Comparison of ENCODE assay signal across 17 cellular contexts in the genomic region with DNA sequence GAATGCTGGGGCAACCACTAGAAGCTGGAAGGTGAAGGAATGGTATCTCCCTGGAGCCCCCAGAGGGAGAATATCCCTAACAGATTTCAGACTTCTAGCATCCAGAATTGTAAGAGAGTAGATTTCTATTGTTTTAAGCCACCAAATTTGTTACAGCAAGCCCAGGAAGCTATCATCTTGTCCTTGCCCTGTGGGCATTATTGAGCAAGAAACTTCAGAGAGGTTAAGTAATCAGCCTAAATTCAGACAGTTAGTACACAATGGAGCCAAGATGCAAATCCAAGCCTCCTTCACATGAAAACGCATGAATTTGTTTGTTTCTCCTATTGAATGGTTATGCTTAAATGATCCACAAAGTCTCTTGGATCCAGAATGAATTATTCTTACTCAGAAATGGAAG. TPM values are rescaled to one million over a fixed set of nuclear protein-coding genes. Genes with fewer than 3 reads are reported as not detected.
DNase-seq lines count a peak whose midpoint lies in the region; ATAC-seq and TF ChIP-seq lines count a peak whose summit lies in the region.
"Had no signal": no experiment of that assay in that cellular context is flagged by ENCODE, and none has a peak within 500 bp of the region (broad histone marks: within the 10 kb centered on the region; RNA-seq: fewer than 3 reads in every experiment).

No MANE protein-coding gene starts in this region.

- BruUV-seq in mammary epithelial cell (replicated peaks; lab: Mats Ljungman, UMichigan), result no TSS peak

- intact Hi-C loops in mammary epithelial cell (cut with micrococcal nuclease), result no loop called here
- intact Hi-C loops in psoas muscle (cut with DNase I), result no loop called here

- CTCF ChIA-PET in mammary epithelial cell (lab: Charles Lee; ENCODE audit: low non-redundant PET), result no interaction called here

- TF ChIP-seq POLR2A in NB4 (IDR thresholded peaks at IDR 0.05; ENCODE audit: extremely low read depth, insufficient read length), result no peak

- H3K36me3 ChIP-seq in mammary epithelial cell (ENCODE audit: insufficient read depth, low read length), result no peaks in the 10 kb centered on the region
- no peaks in the 10 kb centered on the region for H3K36me3 ChIP-seq in psoas muscle (ENCODE audit: insufficient read depth in 1 of 2, low read depth in 1 of 2)
- H3K36me3 ChIP-seq: MG63, SJSA1 had no signal

- no peak overlapping the region for H3K9ac ChIP-seq in mammary epithelial cell (ENCODE audit: insufficient read depth, low read length)

- H3K4me3 ChIP-seq in AG10803 (ENCODE audit: low read length), result no peak overlapping the region
- H3K4me3 ChIP-seq in NB4 (ENCODE audit: low read depth, low read length), result no peak overlapping the region
- no peak overlapping the region for H3K4me3 ChIP-seq in mammary epithelial cell (replicated peaks in 1 of 3; ENCODE audit: insufficient read depth in 1 of 3, low read depth in 2 of 3, low read length in 3 of 3)
- H3K4me3 ChIP-seq in fibroblast of villous mesenchyme (ENCODE audit: low read depth, low read length), result no peak overlapping the region
- no peak overlapping the region for H3K4me3 ChIP-seq in psoas muscle
- H3K4me3 ChIP-seq: A549, MG63, SJSA1 had no signal

- H2AFZ ChIP-seq in mammary epithelial cell (ENCODE audit: low read depth, low read length), result no peak overlapping the region

- no peaks in the 10 kb centered on the region for H3K79me2 ChIP-seq in mammary epithelial cell (ENCODE audit: insufficient read depth, low read length)

- TF ChIP-seq CTCF in AG10803 (conservative IDR thresholded peaks at IDR 0.05; ENCODE audit: low read length) (no peak), NB4 (IDR thresholded peaks at IDR 0.05; ENCODE audit: low read depth, low read length) (no peak), mammary epithelial cell (conservative IDR thresholded peaks at IDR 0.05 in 1 of 2, IDR thresholded peaks at IDR 0.05 in 1 of 2; ENCODE audit: extremely low read depth in 1 of 2, insufficient read depth in 1 of 2, low read depth in 1 of 2, low read length in 2 of 2) (no peak), fibroblast of villous mesenchyme (IDR thresholded peaks at IDR 0.05; ENCODE audit: insufficient read depth, low read depth, low read length) (no peak), psoas muscle (IDR thresholded peaks at IDR 0.05) (no peak)

- no peak for ATAC-seq in GM21390 (IDR thresholded peaks at IDR 0.05; ENCODE audit: unreplicated experiment)
- no peak for ATAC-seq in psoas muscle
- no peak for ATAC-seq in HG03280 (IDR thresholded peaks at IDR 0.05; ENCODE audit: unreplicated experiment)
- ATAC-seq: A549 had no signal

- H4K20me1 ChIP-seq in mammary epithelial cell (ENCODE audit: insufficient read depth, low read length), result no peaks in the 10 kb centered on the region

- DNase-seq in AG10803 (ENCODE audit: low read depth), result peak; percentile 6
- peak; percentile 30 for DNase-seq in NB4 (ENCODE audit: low read depth)
- DNase-seq in mammary epithelial cell, result peak; percentile 58
- peak; percentile 19 for DNase-seq in fibroblast of villous mesenchyme (ENCODE audit: low read depth)
- DNase-seq in psoas muscle, result no peak
- DNase-seq: C1 segment of cervical spinal cord, DMS79, H9, Karpas-422, MG63, NCI-H1105 treated with DMSO at 0.1 percent for 48 hours, NCI-H1694 had no signal

- no peaks in the 10 kb centered on the region for H3K27me3 ChIP-seq in mammary epithelial cell (ENCODE audit: insufficient read depth, low read length)
- H3K27me3 ChIP-seq in psoas muscle (ENCODE audit: insufficient read depth in 3 of 3, low read length in 2 of 3), result peaks cover 0 to 4% (median 0%) of the 10 kb centered on the region in 3 donors
- H3K27me3 ChIP-seq: MG63, SJSA1 had no signal

- H3K9me3 ChIP-seq in mammary epithelial cell (replicated peaks; ENCODE audit: insufficient read depth, low read length), result no peaks in the 10 kb centered on the region
- peaks cover 9% of the 10 kb centered on the region for H3K9me3 ChIP-seq in psoas muscle
- H3K9me3 ChIP-seq: A549, SJSA1 had no signal

- H3K4me1 ChIP-seq in mammary epithelial cell (ENCODE audit: insufficient read depth, low read length), result peaks cover 8% of the 10 kb centered on the region
- H3K4me1 ChIP-seq in psoas muscle, result no peaks in the 10 kb centered on the region
- H3K4me1 ChIP-seq: A549, SJSA1 had no signal

- in situ Hi-C loops in mammary epithelial cell (cut with MboI; ENCODE audit: low sequenced_read_pairs in 2 of 2), result no loop called here

- H3K4me2 ChIP-seq in mammary epithelial cell (ENCODE audit: insufficient read depth, low read depth, low read length), result no peak overlapping the region
- H3K4me2 ChIP-seq: A549 had no signal

- dilution Hi-C loops in mammary epithelial cell (cut with HindIII; ENCODE audit: low sequenced_read_pairs), result no loop called here

- H3K27ac ChIP-seq in mammary epithelial cell (ENCODE audit: insufficient read depth, low read depth, low read length) (no peak overlapping the region), psoas muscle (no peak overlapping the region)
- H3K27ac ChIP-seq: A549, RWPE1, SJSA1 had no signal

- WGBS in mammary epithelial cell (ENCODE audit: low coverage, missing lambda C conversion rate), result 25% methylated on average over 1 of the region's 1 CpG
- 78 to 86% (median 80%) methylated on average over 1 of the region's 1 CpG for WGBS in psoas muscle, 3 donors

RNA-seq across cellular contexts. Expression of a gene that starts 55.3 kb away (rescaled TPM):
- total RNA-seq in mammary epithelial cell, result 10 to 100 TPM in 1 of 2 donors, 1 to 10 TPM in 1; 9.0 to 30.7 TPM
- 10.9 TPM for polyA plus RNA-seq in mammary epithelial cell
- polyA minus RNA-seq in mammary epithelial cell, result 45.0 TPM
- total RNA-seq in fibroblast of villous mesenchyme, result 28.0 and 28.9 TPM in 2 replicates
- 10 to 100 TPM in 2 of 4 donors, 1 to 10 TPM in 2; 9.0 to 12.5 (median 11.1) TPM for total RNA-seq in psoas muscle
- polyA plus RNA-seq in psoas muscle, result 10 to 100 TPM in 2 of 3 donors, 1 to 10 TPM in 1; 6.8 to 18.0 (median 14.3) TPM

Comparison
In these comparisons a context has a peak if more than half of its experiments do, and no peak if none do; other contexts are left out.
1. DNase-seq: peak in AG10803 (single experiment), NB4 (single experiment), mammary epithelial cell (single experiment) and fibroblast of villous mesenchyme (single experiment); none in psoas muscle (0 of 2).